8 cellular contexts compared by ENCODE assay signal in the genomic region with DNA sequence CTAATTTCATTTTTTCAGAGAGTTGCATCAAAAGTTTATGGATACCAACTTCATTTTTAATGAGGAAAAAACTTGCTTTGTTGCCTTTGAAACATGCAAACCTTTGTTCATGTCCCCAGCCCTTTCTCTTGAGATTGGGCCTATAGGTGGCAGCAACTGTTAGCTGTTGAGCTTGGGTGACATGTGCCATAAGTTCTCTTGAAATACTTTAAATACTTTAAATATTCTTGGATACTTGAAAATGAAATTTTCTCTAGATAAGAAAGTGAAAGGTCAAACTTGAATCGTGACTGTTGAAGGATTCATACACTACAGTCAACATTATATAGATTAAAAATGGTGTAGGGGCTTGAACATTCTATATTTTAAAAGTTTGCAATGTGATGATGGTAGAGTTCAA.
DNase-seq lines count a peak whose midpoint lies in the region; ATAC-seq and TF ChIP-seq lines count a peak whose summit lies in the region.

No MANE protein-coding gene starts in this region.

- no peak overlapping the region for H3K27ac Mint-ChIP-seq in T-helper 17 cell

- no peaks in the 10 kb centered on the region for H3K36me3 ChIP-seq in SK-N-SH (replicated peaks in 1 of 2; ENCODE audit: control insufficient read depth in 1 of 2, insufficient read depth in 2 of 2, low read length in 1 of 2)

- H3K4me3 ChIP-seq in SK-N-SH (ENCODE audit: low read depth in 2 of 2, low read length in 1 of 2), result no peak overlapping the region; a peak in 1 of 4 replicates

- H3K4me1 Mint-ChIP-seq in T-helper 17 cell, result no peaks in the 10 kb centered on the region

- no peaks in the 10 kb centered on the region for H3K27me3 Mint-ChIP-seq in T-helper 17 cell

- POLR2A ChIA-PET in SK-N-SH (lab: Yijun Ruan, JAX), result no interaction called here

- no peaks in the 10 kb centered on the region for H4K20me1 ChIP-seq in SK-N-SH (ENCODE audit: insufficient read depth)

- TF ChIP-seq CTCF in SK-N-SH (IDR thresholded peaks at IDR 0.05), result peak; percentile 78

- TF ChIP-seq EP300 in SK-N-SH (IDR thresholded peaks at IDR 0.05; ENCODE audit: borderline replicate concordance in 1 of 2, low read depth in 1 of 2, low read length in 1 of 2), result peak in 1 of 2 experiments; percentile 21; a peak in 1 of 4 replicates

- peak overlapping the region; percentile 3; the same call in 1 of the 2 replicates for H2AFZ ChIP-seq in SK-N-SH (ENCODE audit: low read depth)

- no peak overlapping the region for H3K4me3 Mint-ChIP-seq in T-helper 17 cell

- H3K9ac ChIP-seq in SK-N-SH, result no peak overlapping the region

- H3K27me3 ChIP-seq in SK-N-SH (ENCODE audit: insufficient read depth), result no peaks in the 10 kb centered on the region

- DNase-seq in GF-D8 (lab: John Stamatoyannopoulos, UW) (peak; percentile 7), SK-N-SH (no peak), globus pallidus (ENCODE audit: low spot score) (peak; percentile 72), renal cortical epithelial cell (ENCODE audit: low read depth) (peak; percentile 82), T-helper 17 cell (no peak), NCI-H1436 (lab: John Stamatoyannopoulos, UW) (no peak)
- DNase-seq in stimulated activated CD4-positive, alpha-beta T cell treated with anti-CD3 and anti-CD28 coated beads, Interleukin-1b, Interleukin-23, amount 100 ng/mL, for 48 hours, result no peak

- TF ChIP-seq RAD21 in SK-N-SH (IDR thresholded peaks at IDR 0.05; ENCODE audit: low read length), result peak; percentile 78

- H3K79me2 ChIP-seq in SK-N-SH (ENCODE audit: insufficient read depth), result no peaks in the 10 kb centered on the region; the same call in 1 of the 2 replicates

- no peaks in the 10 kb centered on the region for H3K36me3 Mint-ChIP-seq in T-helper 17 cell (ENCODE audit: low read depth)

- CTCF ChIA-PET in SK-N-SH (lab: Yijun Ruan, JAX), result no interaction called here

- H3K27ac ChIP-seq in SK-N-SH (ENCODE audit: low read depth in 2 of 2, low read length in 1 of 2), result peak overlapping the region; percentile 12 to 76; a peak in 3 of 4 replicates

- no peaks in the 10 kb centered on the region for H3K9me2 ChIP-seq in SK-N-SH

- H3F3A ChIP-seq in SK-N-SH (replicated peaks; ENCODE audit: insufficient read depth), result peaks cover 5% of the 10 kb centered on the region

- no peak overlapping the region for H3K4me2 ChIP-seq in SK-N-SH

- ATAC-seq in HG03432 (IDR thresholded peaks at IDR 0.05; ENCODE audit: unreplicated experiment), result peak; percentile 50
- no peak for ATAC-seq in T-helper 17 cell

- peaks cover 9% of the 10 kb centered on the region; the same call in 1 of the 2 replicates for H3K9me3 ChIP-seq in SK-N-SH
- no peaks in the 10 kb centered on the region for H3K9me3 ChIP-seq in T-helper 17 cell (ENCODE audit: control insufficient read depth, low read length, poor library complexity, severe bottlenecking)

- peaks cover 7 to 14% of the 10 kb centered on the region in 2 experiments for H3K4me1 ChIP-seq in SK-N-SH (ENCODE audit: control insufficient read depth in 1 of 2, insufficient read depth in 2 of 2, low read depth in 1 of 2, low read length in 1 of 2)

- WGBS in SK-N-SH (ENCODE audit: low lambda C conversion rate), result 0% methylated on average over 1 of the region's 1 CpG

TF ChIP-seq in SK-N-SH, 30 proteins besides CTCF, POLR2A, EP300 and RAD21:
- TF ChIP-seq, protein P1, sequence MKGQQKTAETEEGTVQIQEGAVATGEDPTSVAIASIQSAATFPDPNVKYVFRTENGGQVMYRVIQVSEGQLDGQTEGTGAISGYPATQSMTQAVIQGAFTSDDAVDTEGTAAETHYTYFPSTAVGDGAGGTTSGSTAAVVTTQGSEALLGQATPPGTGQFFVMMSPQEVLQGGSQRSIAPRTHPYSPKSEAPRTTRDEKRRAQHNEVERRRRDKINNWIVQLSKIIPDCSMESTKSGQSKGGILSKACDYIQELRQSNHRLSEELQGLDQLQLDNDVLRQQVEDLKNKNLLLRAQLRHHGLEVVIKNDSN (IDR thresholded peaks at IDR 0.05; ENCODE audit: borderline replicate concordance, low read depth), result no peak
- TF ChIP-seq, protein P2, sequence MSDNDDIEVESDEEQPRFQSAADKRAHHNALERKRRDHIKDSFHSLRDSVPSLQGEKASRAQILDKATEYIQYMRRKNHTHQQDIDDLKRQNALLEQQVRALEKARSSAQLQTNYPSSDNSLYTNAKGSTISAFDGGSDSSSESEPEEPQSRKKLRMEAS (IDR thresholded peaks at IDR 0.05; ENCODE audit: low read depth), result peak; percentile 67
- TF ChIP-seq MXI1 (IDR thresholded peaks at IDR 0.05; ENCODE audit: low read depth, low read length) (no peak), RFX5 (IDR thresholded peaks at IDR 0.05; ENCODE audit: low read length) (no peak), TAF1 (IDR thresholded peaks at IDR 0.05; ENCODE audit: borderline replicate concordance, low read depth, low read length) (no peak), RCOR1 (IDR thresholded peaks at IDR 0.05; ENCODE audit: low read length) (no peak), TCF12 (IDR thresholded peaks at IDR 0.05) (peak; percentile 50; the same call in 1 of the 2 replicates), CHD2 (IDR thresholded peaks at IDR 0.05; ENCODE audit: low read length, partially characterized antibody) (no peak), SMC3 (IDR thresholded peaks at IDR 0.05; ENCODE audit: low read depth, low read length) (peak; percentile 53), POLR2AphosphoS5 (IDR thresholded peaks at IDR 0.05; ENCODE audit: low read depth, low read length) (no peak), SIN3A (IDR thresholded peaks at IDR 0.05; ENCODE audit: borderline replicate concordance, low read depth, low read length) (no peak), JUND (IDR thresholded peaks at IDR 0.05) (no peak), NRF1 (IDR thresholded peaks at IDR 0.05; ENCODE audit: low read depth, low read length) (no peak), NFIC (IDR thresholded peaks at IDR 0.05; ENCODE audit: borderline replicate concordance) (peak; percentile 31; the same call in 1 of the 2 replicates), FOSL2 (IDR thresholded peaks at IDR 0.05; ENCODE audit: borderline replicate concordance, low read depth) (no peak)
- TF ChIP-seq, protein P3, sequence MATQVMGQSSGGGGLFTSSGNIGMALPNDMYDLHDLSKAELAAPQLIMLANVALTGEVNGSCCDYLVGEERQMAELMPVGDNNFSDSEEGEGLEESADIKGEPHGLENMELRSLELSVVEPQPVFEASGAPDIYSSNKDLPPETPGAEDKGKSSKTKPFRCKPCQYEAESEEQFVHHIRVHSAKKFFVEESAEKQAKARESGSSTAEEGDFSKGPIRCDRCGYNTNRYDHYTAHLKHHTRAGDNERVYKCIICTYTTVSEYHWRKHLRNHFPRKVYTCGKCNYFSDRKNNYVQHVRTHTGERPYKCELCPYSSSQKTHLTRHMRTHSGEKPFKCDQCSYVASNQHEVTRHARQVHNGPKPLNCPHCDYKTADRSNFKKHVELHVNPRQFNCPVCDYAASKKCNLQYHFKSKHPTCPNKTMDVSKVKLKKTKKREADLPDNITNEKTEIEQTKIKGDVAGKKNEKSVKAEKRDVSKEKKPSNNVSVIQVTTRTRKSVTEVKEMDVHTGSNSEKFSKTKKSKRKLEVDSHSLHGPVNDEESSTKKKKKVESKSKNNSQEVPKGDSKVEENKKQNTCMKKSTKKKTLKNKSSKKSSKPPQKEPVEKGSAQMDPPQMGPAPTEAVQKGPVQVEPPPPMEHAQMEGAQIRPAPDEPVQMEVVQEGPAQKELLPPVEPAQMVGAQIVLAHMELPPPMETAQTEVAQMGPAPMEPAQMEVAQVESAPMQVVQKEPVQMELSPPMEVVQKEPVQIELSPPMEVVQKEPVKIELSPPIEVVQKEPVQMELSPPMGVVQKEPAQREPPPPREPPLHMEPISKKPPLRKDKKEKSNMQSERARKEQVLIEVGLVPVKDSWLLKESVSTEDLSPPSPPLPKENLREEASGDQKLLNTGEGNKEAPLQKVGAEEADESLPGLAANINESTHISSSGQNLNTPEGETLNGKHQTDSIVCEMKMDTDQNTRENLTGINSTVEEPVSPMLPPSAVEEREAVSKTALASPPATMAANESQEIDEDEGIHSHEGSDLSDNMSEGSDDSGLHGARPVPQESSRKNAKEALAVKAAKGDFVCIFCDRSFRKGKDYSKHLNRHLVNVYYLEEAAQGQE (IDR thresholded peaks at IDR 0.05; ENCODE audit: low read depth, low read length), result no peak
- TF ChIP-seq, protein P4, sequence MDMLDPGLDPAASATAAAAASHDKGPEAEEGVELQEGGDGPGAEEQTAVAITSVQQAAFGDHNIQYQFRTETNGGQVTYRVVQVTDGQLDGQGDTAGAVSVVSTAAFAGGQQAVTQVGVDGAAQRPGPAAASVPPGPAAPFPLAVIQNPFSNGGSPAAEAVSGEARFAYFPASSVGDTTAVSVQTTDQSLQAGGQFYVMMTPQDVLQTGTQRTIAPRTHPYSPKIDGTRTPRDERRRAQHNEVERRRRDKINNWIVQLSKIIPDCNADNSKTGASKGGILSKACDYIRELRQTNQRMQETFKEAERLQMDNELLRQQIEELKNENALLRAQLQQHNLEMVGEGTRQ (IDR thresholded peaks at IDR 0.05; ENCODE audit: borderline replicate concordance, low read depth, low read length), result no peak
- TF ChIP-seq, protein P5, sequence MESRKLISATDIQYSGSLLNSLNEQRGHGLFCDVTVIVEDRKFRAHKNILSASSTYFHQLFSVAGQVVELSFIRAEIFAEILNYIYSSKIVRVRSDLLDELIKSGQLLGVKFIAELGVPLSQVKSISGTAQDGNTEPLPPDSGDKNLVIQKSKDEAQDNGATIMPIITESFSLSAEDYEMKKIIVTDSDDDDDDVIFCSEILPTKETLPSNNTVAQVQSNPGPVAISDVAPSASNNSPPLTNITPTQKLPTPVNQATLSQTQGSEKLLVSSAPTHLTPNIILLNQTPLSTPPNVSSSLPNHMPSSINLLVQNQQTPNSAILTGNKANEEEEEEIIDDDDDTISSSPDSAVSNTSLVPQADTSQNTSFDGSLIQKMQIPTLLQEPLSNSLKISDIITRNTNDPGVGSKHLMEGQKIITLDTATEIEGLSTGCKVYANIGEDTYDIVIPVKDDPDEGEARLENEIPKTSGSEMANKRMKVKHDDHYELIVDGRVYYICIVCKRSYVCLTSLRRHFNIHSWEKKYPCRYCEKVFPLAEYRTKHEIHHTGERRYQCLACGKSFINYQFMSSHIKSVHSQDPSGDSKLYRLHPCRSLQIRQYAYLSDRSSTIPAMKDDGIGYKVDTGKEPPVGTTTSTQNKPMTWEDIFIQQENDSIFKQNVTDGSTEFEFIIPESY (IDR thresholded peaks at IDR 0.05; ENCODE audit: borderline replicate concordance, low read depth), result no peak
TF ChIP-seq in SK-N-SH: peak in this region for 4.

Comparison
In these comparisons a context has a peak if more than half of its experiments do, and no peak if none do; other contexts are left out.
1. DNase-seq: peak in GF-D8 (single experiment), globus pallidus (single experiment) and renal cortical epithelial cell (single experiment); none in SK-N-SH (single experiment), stimulated activated CD4-positive, alpha-beta T cell treated with anti-CD3 and anti-CD28 coated beads, Interleukin-1b, Interleukin-23, amount 100 ng/mL, for 48 hours (single experiment), T-helper 17 cell (0 of 3) and NCI-H1436 (single experiment).